ENCODE assay signal across 30 cellular contexts in genomic region chr4:189285377-189285776, GRCh38.
"Had no signal": no experiment of that assay in that cellular context is flagged by ENCODE, and none has a peak within 500 bp of the region (broad histone marks: within the 10 kb centered on the region; RNA-seq: fewer than 3 reads in every experiment).

No MANE protein-coding gene starts in this region.

- H3K4me3 ChIP-seq: ascending aorta, cardiac muscle cell, colonic mucosa, dorsolateral prefrontal cortex, heart left ventricle, left lung, lower lobe of right lung, right lobe of liver, thyroid gland, upper lobe of left lung, vagina had no signal

- H3K27ac ChIP-seq: ascending aorta, cardiac muscle cell, colonic mucosa, dorsolateral prefrontal cortex, heart left ventricle, left lung, lower lobe of right lung, right lobe of liver, thyroid gland, upper lobe of left lung, vagina, WERI-Rb-1 had no signal

- DNase-seq: activated CD4-positive, alpha-beta memory T cell treated with anti-CD3 and anti-CD28 coated beads, Interleukin-2, amount 10 ng/mL, durations not matched to agents 7 days and 5 days; activated CD4-positive, alpha-beta T cell treated with anti-CD3 and anti-CD28 coated beads, Interleukin-2, amount 10 ng/mL, durations not matched to agents 24 days and 14 days; activated CD4-positive, CD25-positive, alpha-beta regulatory T cell treated with anti-CD3 and anti-CD28 coated beads, Interleukin-2, amount 50 U/mL, for 72 hours; activated CD8-positive, alpha-beta memory T cell treated with anti-CD3 and anti-CD28 coated beads, Interleukin-2, amount 50 U/mL, for 48 hours; activated gamma-delta T cell; activated naive CD4-positive, alpha-beta T cell treated with anti-CD3 and anti-CD28 coated beads, Interleukin-2, amount 10 ng/mL, durations not matched to agents 7 days and 5 days; activated naive CD8-positive, alpha-beta T cell treated with anti-CD3 and anti-CD28 coated beads, Interleukin-2, amount 10 ng/mL, durations not matched to agents 7 days and 5 days; activated T-cell treated with anti-CD3 and anti-CD28 coated beads, Interleukin-2, amount 50 U/mL, for 24 hours; cerebellar nuclear complex; colonic mucosa; dorsolateral prefrontal cortex; effector memory CD4-positive, alpha-beta T cell; erythroblast; heart left ventricle; hypothalamus; left lung; lower lobe of right lung; mesenchymal stem cell; natural killer cell; right lobe of liver; stimulated activated CD4-positive, alpha-beta T cell treated with anti-CD3 and anti-CD28 coated beads, Interleukin-12 subunit alpha, Interleukin-12 subunit beta, amount 100 ng/mL, for 4 hours; stimulated activated CD4-positive, alpha-beta T cell treated with anti-CD3 and anti-CD28 coated beads, Interleukin-4, amount 100 ng/mL, for 1 hour; stimulated activated naive CD8-positive, alpha-beta T cell treated with anti-CD3 and anti-CD28 coated beads, Interleukin-15, amount 100 ng/mL, for 72 hours; T-helper 9 cell; thyroid gland; WERI-Rb-1 had no signal
